9 cellular contexts compared by ENCODE assay signal in the genomic region with DNA sequence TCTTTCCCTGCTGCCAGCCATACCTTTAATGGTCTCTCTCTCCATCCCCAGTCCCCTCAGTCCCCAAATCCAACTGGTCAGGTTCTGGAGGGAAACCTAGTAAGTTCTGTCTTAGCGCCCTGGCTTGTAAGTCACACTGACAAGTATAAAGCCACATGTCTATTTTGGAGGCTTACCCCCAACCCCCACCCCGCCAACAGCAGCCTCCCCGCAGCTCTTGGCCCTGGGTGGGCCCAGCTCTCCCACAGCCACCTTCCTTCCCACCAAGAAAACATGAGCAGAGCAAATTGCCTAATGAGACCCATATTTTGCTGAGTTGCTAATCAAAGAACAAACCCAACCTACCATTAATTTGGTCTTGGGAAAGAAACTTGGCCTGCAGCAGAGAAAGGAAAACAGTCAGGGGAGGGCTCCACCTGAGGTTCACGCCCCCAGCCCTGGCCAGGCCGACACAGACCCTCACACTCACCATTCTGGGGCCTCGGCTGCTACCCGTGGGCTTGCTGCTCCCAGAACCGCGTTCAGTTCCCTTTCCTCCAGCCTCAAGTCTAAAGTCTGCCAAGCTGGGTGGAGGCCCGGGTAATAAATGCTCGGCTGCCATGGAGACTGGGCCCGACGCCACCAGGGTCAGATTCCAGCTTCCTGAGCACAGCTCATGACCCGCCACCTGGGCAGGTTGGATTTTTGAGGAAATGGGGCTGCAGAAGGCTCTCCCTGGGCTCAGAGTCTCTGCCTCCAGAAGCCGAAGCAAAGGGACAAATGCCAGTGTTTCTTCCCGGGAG. TPM values are rescaled to one million over a fixed set of nuclear protein-coding genes. Genes with fewer than 3 reads are reported as not detected.
DNase-seq lines count a peak whose midpoint lies in the region; ATAC-seq, FAIRE-seq and TF ChIP-seq lines count a peak whose summit lies in the region.
"Had no signal": no experiment of that assay in that cellular context is flagged by ENCODE, and none has a peak within 500 bp of the region (broad histone marks: within the 10 kb centered on the region; RNA-seq: fewer than 3 reads in every experiment).

A gene with protein sequence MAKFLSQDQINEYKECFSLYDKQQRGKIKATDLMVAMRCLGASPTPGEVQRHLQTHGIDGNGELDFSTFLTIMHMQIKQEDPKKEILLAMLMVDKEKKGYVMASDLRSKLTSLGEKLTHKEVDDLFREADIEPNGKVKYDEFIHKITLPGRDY (minus strand): TSS at position 557 of the 782 bp plus-strand sequence. CDS start 85 bp downstream, at position 472.

- H3K4me1 Mint-ChIP-seq in activated CD4-positive, alpha-beta memory T cell treated with anti-CD3 and anti-CD28 coated beads, Interleukin-2, amount 10 ng/mL, durations not matched to agents 7 days and 5 days: peaks cover 42% of the 10 kb centered on the region
- peaks cover 19% of the 10 kb centered on the region for H3K4me1 Mint-ChIP-seq in activated CD4-positive, alpha-beta memory T cell treated with anti-CD3 and anti-CD28 coated beads for 36 hours (ENCODE audit: low read depth)

- H3K9me3 Mint-ChIP-seq in activated CD4-positive, alpha-beta memory T cell treated with anti-CD3 and anti-CD28 coated beads, Interleukin-2, amount 10 ng/mL, durations not matched to agents 7 days and 5 days: no peaks in the 10 kb centered on the region
- H3K9me3 Mint-ChIP-seq in activated CD4-positive, alpha-beta memory T cell treated with anti-CD3 and anti-CD28 coated beads for 36 hours: no peaks in the 10 kb centered on the region
- H3K9me3 Mint-ChIP-seq: IgD-negative memory B cell had no signal

- no peaks in the 10 kb centered on the region for H3K27me3 Mint-ChIP-seq in activated CD4-positive, alpha-beta memory T cell treated with anti-CD3 and anti-CD28 coated beads, Interleukin-2, amount 10 ng/mL, durations not matched to agents 7 days and 5 days
- no peaks in the 10 kb centered on the region for H3K27me3 Mint-ChIP-seq in activated CD4-positive, alpha-beta memory T cell treated with anti-CD3 and anti-CD28 coated beads for 36 hours
- H3K27me3 Mint-ChIP-seq: IgD-negative memory B cell had no signal

- TF ChIP-seq RAD21 in liver (IDR thresholded peaks at IDR 0.05): peak; percentile 23 to 45

- H3K9me3 ChIP-seq in adrenal gland (replicated peaks in 1 of 3) (no peaks in the 10 kb centered on the region), liver (ENCODE audit: control insufficient read depth in 4 of 4, low read length in 3 of 4) (no peaks in the 10 kb centered on the region), upper lobe of left lung (no peaks in the 10 kb centered on the region)

- no peaks in the 10 kb centered on the region for H3K36me3 Mint-ChIP-seq in activated CD4-positive, alpha-beta memory T cell treated with anti-CD3 and anti-CD28 coated beads, Interleukin-2, amount 10 ng/mL, durations not matched to agents 7 days and 5 days (ENCODE audit: low read depth)
- H3K36me3 Mint-ChIP-seq in activated CD4-positive, alpha-beta memory T cell treated with anti-CD3 and anti-CD28 coated beads for 36 hours: no peaks in the 10 kb centered on the region

- TF ChIP-seq CTCF in adrenal gland (IDR thresholded peaks at IDR 0.05) (no peak), liver (IDR thresholded peaks at IDR 0.05; ENCODE audit: low read depth, low read length, missing input control) (no peak), upper lobe of left lung (IDR thresholded peaks at IDR 0.05) (no peak)

- CTCF ChIA-PET in activated CD4-positive, alpha-beta memory T cell treated with anti-CD3 and anti-CD28 coated beads, Interleukin-2, amount 10 ng/mL, durations not matched to agents 7 days and 5 days (lab: Charles Lee): no interaction called here
- CTCF ChIA-PET in activated CD4-positive, alpha-beta memory T cell treated with anti-CD3 and anti-CD28 coated beads for 36 hours (lab: Charles Lee): no interaction called here

- H3K27me3 ChIP-seq in adrenal gland: no peaks in the 10 kb centered on the region
- no peaks in the 10 kb centered on the region for H3K27me3 ChIP-seq in liver (ENCODE audit: control insufficient read depth in 4 of 4, insufficient read depth in 4 of 4, low read length in 3 of 4)
- H3K27me3 ChIP-seq in upper lobe of left lung: no peaks in the 10 kb centered on the region

- H3K4me1 ChIP-seq in adrenal gland (replicated peaks in 1 of 2) (peaks cover 21 to 34% of the 10 kb centered on the region in 2 donors), liver (ENCODE audit: control insufficient read depth in 4 of 4, insufficient read depth in 4 of 4, low read length in 3 of 4) (peaks cover 11 to 32% (median 17%) of the 10 kb centered on the region in 4 donors), upper lobe of left lung (peaks cover 20 to 44% (median 27%) of the 10 kb centered on the region in 4 donors)

- H3K9ac ChIP-seq in liver (ENCODE audit: low read depth in 1 of 2, low read length in 2 of 2): no peak within 1 kb of the TSS

- peak within 1 kb of the TSS; percentile 67 for H3K4me3 Mint-ChIP-seq in activated CD4-positive, alpha-beta memory T cell treated with anti-CD3 and anti-CD28 coated beads, Interleukin-2, amount 10 ng/mL, durations not matched to agents 7 days and 5 days
- H3K4me3 Mint-ChIP-seq in activated CD4-positive, alpha-beta memory T cell treated with anti-CD3 and anti-CD28 coated beads for 36 hours: no peak within 1 kb of the TSS
- H3K4me3 Mint-ChIP-seq: IgD-negative memory B cell had no signal

- H3K4me3 ChIP-seq in adrenal gland (peak within 1 kb of the TSS in 1 of 4 donors; percentile 1), liver (ENCODE audit: low read depth in 1 of 3, low read length in 3 of 3) (peak within 1 kb of the TSS; percentile 25 to 33 (median 26)), upper lobe of left lung (peak within 1 kb of the TSS in 3 of 4 donors; percentile 18 to 42 (median 26))

- peak within 1 kb of the TSS in 2 of 5 donors; percentile 32 to 79 for H3K27ac ChIP-seq in adrenal gland
- peak within 1 kb of the TSS; percentile 37 to 60 for H3K27ac ChIP-seq in liver (ENCODE audit: low read depth in 1 of 2, low read length in 2 of 2)
- peak within 1 kb of the TSS; percentile 11 to 85 (median 81) for H3K27ac ChIP-seq in upper lobe of left lung

- no peak for FAIRE-seq in urothelium cell line (lab: Jason Lieb, UNC)

- H3K27ac Mint-ChIP-seq in activated CD4-positive, alpha-beta memory T cell treated with anti-CD3 and anti-CD28 coated beads, Interleukin-2, amount 10 ng/mL, durations not matched to agents 7 days and 5 days: peak within 1 kb of the TSS; percentile 68
- no peak within 1 kb of the TSS for H3K27ac Mint-ChIP-seq in activated CD4-positive, alpha-beta memory T cell treated with anti-CD3 and anti-CD28 coated beads for 36 hours
- H3K27ac Mint-ChIP-seq: IgD-negative memory B cell had no signal

- intact Hi-C loops in activated CD4-positive, alpha-beta memory T cell treated with anti-CD3 and anti-CD28 coated beads for 36 hours (cut with micrococcal nuclease): no loop called here
- intact Hi-C loops in adrenal gland (cut with DNase I): loop anchor here (5.0 kb wide), 1 partner anchor 343 kb away; no protein-coding TSS in a partner anchor

- POLR2A ChIA-PET in activated CD4-positive, alpha-beta memory T cell treated with anti-CD3 and anti-CD28 coated beads, Interleukin-2, amount 10 ng/mL, durations not matched to agents 7 days and 5 days (lab: Charles Lee): interaction anchor here (1.2 kb wide), 1 partner anchor 9 kb away, joined by 3 read pairs; no protein-coding TSS in a partner anchor
- POLR2A ChIA-PET in activated CD4-positive, alpha-beta memory T cell treated with anti-CD3 and anti-CD28 coated beads for 36 hours (lab: Charles Lee): no interaction called here

- TF ChIP-seq POLR2A in adrenal gland (IDR thresholded peaks at IDR 0.05) (peak in 1 of 2 donors; percentile 37), upper lobe of left lung (IDR thresholded peaks at IDR 0.05) (no peak)

- TF ChIP-seq EP300 in upper lobe of left lung (IDR thresholded peaks at IDR 0.05): no peak

- 30 to 58% (median 37%) methylated on average over 6 to 16 of the region's 16 CpGs for WGBS in adrenal gland, 4 donors
- 23% methylated on average over 16 of the region's 16 CpGs for WGBS in liver
- 26 to 34% methylated on average over 14 to 16 of the region's 16 CpGs for WGBS in upper lobe of left lung, 2 donors

- no peak for DNase-seq in activated CD4-positive, alpha-beta memory T cell treated with anti-CD3 and anti-CD28 coated beads, Interleukin-2, amount 10 ng/mL, durations not matched to agents 7 days and 5 days
- no peak for DNase-seq in activated CD4-positive, alpha-beta memory T cell treated with anti-CD3 and anti-CD28 coated beads for 36 hours
- DNase-seq in adrenal gland (peak; percentile 66 to 84 (median 81)), upper lobe of left lung (peak; percentile 50 to 55), urothelium cell line (ENCODE audit: low spot score) (no peak), NCI-H2227 treated with DMSO at 0.1 percent for 48 hours (lab: John Stamatoyannopoulos, UW) (no peak)
- DNase-seq in activated CD8-positive, alpha-beta memory T cell treated with anti-CD3 and anti-CD28 coated beads for 24 hours: no peak

- no peaks in the 10 kb centered on the region for H3K36me3 ChIP-seq in adrenal gland (replicated peaks in 1 of 2)
- no peaks in the 10 kb centered on the region for H3K36me3 ChIP-seq in liver (ENCODE audit: control insufficient read depth in 4 of 4, insufficient read depth in 3 of 4, low read depth in 1 of 4, low read length in 3 of 4)
- H3K36me3 ChIP-seq in upper lobe of left lung: no peaks in the 10 kb centered on the region

- peak in 1 of 2 donors; percentile 66 for ATAC-seq in upper lobe of left lung (ENCODE audit: low FRiP score in 2 of 2)

TF ChIP-seq in liver, 16 proteins besides CTCF, POLR2A, EP300 and RAD21 (continues in another document):
- TF ChIP-seq RXRA (IDR thresholded peaks at IDR 0.05) (peak; percentile 52 to 60), YY1 (IDR thresholded peaks at IDR 0.05) (peak; percentile 69), HNF4A (conservative IDR thresholded peaks at IDR 0.05) (peak; percentile 95 to 96), HNF4G (IDR thresholded peaks at IDR 0.05) (peak; percentile 90), FOXA1 (IDR thresholded peaks at IDR 0.05) (no peak)

RNA-seq across cellular contexts. Expression of the gene that starts here (rescaled TPM):
- total RNA-seq in activated CD4-positive, alpha-beta memory T cell treated with anti-CD3 and anti-CD28 coated beads, Interleukin-2, amount 10 ng/mL, durations not matched to agents 7 days and 5 days: 10 to 100 TPM; 12.9 to 13.1 TPM
- 1 to 10 TPM; 5.3 to 7.0 TPM for total RNA-seq in activated CD4-positive, alpha-beta memory T cell treated with anti-CD3 and anti-CD28 coated beads for 36 hours
- total RNA-seq in adrenal gland: 1 to 10 TPM; 3.3 to 8.4 (median 6.7) TPM
- 10 to 100 TPM in 2 of 3 donors, 1 to 10 TPM in 1; 8.6 to 25.1 (median 18.0) TPM for polyA plus RNA-seq in adrenal gland
- 1 to 10 TPM; 6.2 to 8.0 TPM for total RNA-seq in liver
- 1 to 10 TPM; 3.6 to 6.8 TPM for polyA plus RNA-seq in liver
- 10 to 100 TPM in 2 of 6 donors, 1 to 10 TPM in 4; 3.6 to 33.7 (median 7.0) TPM for total RNA-seq in upper lobe of left lung

Comparison
In these comparisons a context has a peak if more than half of its experiments do, and no peak if none do; other contexts are left out.
1. DNase-seq: peak in adrenal gland (7 of 7) and upper lobe of left lung (2 of 2); none in activated CD4-positive, alpha-beta memory T cell treated with anti-CD3 and anti-CD28 coated beads, Interleukin-2, amount 10 ng/mL, durations not matched to agents 7 days and 5 days (single experiment), activated CD4-positive, alpha-beta memory T cell treated with anti-CD3 and anti-CD28 coated beads for 36 hours (single experiment), urothelium cell line (single experiment), NCI-H2227 treated with DMSO at 0.1 percent for 48 hours (single experiment) and activated CD8-positive, alpha-beta memory T cell treated with anti-CD3 and anti-CD28 coated beads for 24 hours (single experiment).